In genomic region chr11:125627236-125627910, GRCh38 we compare ENCODE assay signal across 11 cellular contexts. TPM values are rescaled to one million over a fixed set of nuclear protein-coding genes. Genes with fewer than 3 reads are reported as not detected.
A peak's percentile ranks its signal among the peaks of the same experiment; 100 is the strongest.
DNase-seq lines count a peak whose midpoint lies in the region; ATAC-seq, FAIRE-seq and TF ChIP-seq lines count a peak whose summit lies in the region.
"Had no signal": no experiment of that assay in that cellular context is flagged by ENCODE, and none has a peak within 500 bp of the region (broad histone marks: within the 10 kb centered on the region; RNA-seq: fewer than 3 reads in every experiment).

No MANE protein-coding gene starts in this region.

- WGBS in trophoblast cell (ENCODE audit: extremely low coverage, insufficient coverage, insufficient read length) = 100% methylated on average over 1 of the region's 7 CpGs

- H2AK5ac ChIP-seq in trophoblast cell (ENCODE audit: low read length) = no peak overlapping the region

- peaks cover 17% of the 10 kb centered on the region for H3K4me1 Mint-ChIP-seq in activated CD4-positive, alpha-beta T cell treated with anti-CD3 and anti-CD28 coated beads for 36 hours

- H3K4me2 ChIP-seq in endothelial cell of umbilical vein (ENCODE audit: insufficient read depth, low read length) (peak overlapping the region; percentile 96), trophoblast cell (ENCODE audit: low read length) (peak overlapping the region; percentile 66)

- dilution Hi-C loops in endothelial cell of umbilical vein (cut with MboI; ENCODE audit: extremely low pct_ligation_motif_present, low sequenced_read_pairs) = no loop called here

- CTCF ChIA-PET in activated CD4-positive, alpha-beta T cell treated with anti-CD3 and anti-CD28 coated beads for 36 hours (lab: Charles Lee) = interaction anchor here (0.7 to 2.6 kb wide), 4 partner anchors 13 to 57 kb away, joined by 3 to 7 read pairs (median 3); no protein-coding TSS in a partner anchor
- CTCF ChIA-PET in Panc1 (lab: Charles Lee) (no interaction called here), endothelial cell of umbilical vein (lab: Charles Lee) (interaction anchor here (0.7 to 7.0 kb wide), 7 partner anchors 16 to 253 kb away, joined by 3 to 44 read pairs (median 3); no protein-coding TSS in a partner anchor)

- H3K36me3 Mint-ChIP-seq in activated CD4-positive, alpha-beta T cell treated with anti-CD3 and anti-CD28 coated beads for 36 hours (ENCODE audit: low read depth) = peaks cover 49% of the 10 kb centered on the region

- H3K4me3 ChIP-seq in Panc1 (ENCODE audit: low read depth in 2 of 2, low read length in 2 of 2) = peak overlapping the region; percentile 67 to 74
- H3K4me3 ChIP-seq in endothelial cell of umbilical vein (replicated peaks in 1 of 3; ENCODE audit: insufficient read depth in 1 of 3, low read depth in 1 of 3, low read length in 3 of 3) = peak overlapping the region; percentile 24 to 91 (median 60)
- H3K4me3 ChIP-seq in trophoblast cell (ENCODE audit: low read depth, low read length) = no peak overlapping the region
- no peak overlapping the region for H3K4me3 ChIP-seq in tibial artery

- H3K4me1 ChIP-seq in Panc1 (ENCODE audit: control insufficient read depth, insufficient read depth, low read length) (peaks cover 16% of the 10 kb centered on the region), endothelial cell of umbilical vein (ENCODE audit: control insufficient read depth, extremely low read depth, insufficient read depth, low read length) (peaks cover 18% of the 10 kb centered on the region), trophoblast cell (ENCODE audit: control insufficient read depth in 1 of 2, insufficient read depth in 2 of 2, low read length in 2 of 2) (peaks cover 0 to 3% of the 10 kb centered on the region in 2 experiments), tibial artery (peaks cover 0 to 40% (median 19%) of the 10 kb centered on the region in 4 donors)

- BruUV-seq in Panc1 (replicated peaks; lab: Mats Ljungman, UMichigan) (no TSS peak), endothelial cell of umbilical vein (replicated peaks; lab: Mats Ljungman, UMichigan) (no TSS peak)

- H3K27me3 ChIP-seq in Panc1 (ENCODE audit: control insufficient read depth, insufficient read depth, low read length) = no peaks in the 10 kb centered on the region
- H3K27me3 ChIP-seq in endothelial cell of umbilical vein (ENCODE audit: control insufficient read depth in 2 of 2, insufficient read depth in 2 of 2, low read length in 2 of 2) = no peaks in the 10 kb centered on the region
- H3K27me3 ChIP-seq in trophoblast cell (ENCODE audit: insufficient read depth, low read length) = no peaks in the 10 kb centered on the region
- no peaks in the 10 kb centered on the region for H3K27me3 ChIP-seq in tibial artery
- H3K27me3 ChIP-seq: colonic mucosa had no signal

- peaks cover 9% of the 10 kb centered on the region for H3K79me1 ChIP-seq in trophoblast cell (ENCODE audit: low read length)

- H3K36me3 ChIP-seq in Panc1 (ENCODE audit: control insufficient read depth, insufficient read depth, low read length) = peaks cover 22% of the 10 kb centered on the region
- peaks cover 0 to 6% of the 10 kb centered on the region in 2 experiments for H3K36me3 ChIP-seq in endothelial cell of umbilical vein (ENCODE audit: control insufficient read depth in 2 of 2, extremely low read depth in 1 of 2, insufficient read depth in 2 of 2, low read length in 2 of 2)
- H3K36me3 ChIP-seq in trophoblast cell (ENCODE audit: control insufficient read depth in 1 of 2, insufficient read depth in 2 of 2, low read length in 2 of 2) = peaks cover 9 to 12% of the 10 kb centered on the region in 2 experiments
- H3K36me3 ChIP-seq in tibial artery = no peaks in the 10 kb centered on the region
- H3K36me3 ChIP-seq: colonic mucosa had no signal

- POLR2A ChIA-PET in activated CD4-positive, alpha-beta T cell treated with anti-CD3 and anti-CD28 coated beads for 36 hours (lab: Charles Lee) = interaction anchor here (3.4 kb wide), 1 partner anchor 34 kb away, joined by 18 read pairs; the partner anchor contains the start of gene STT3A
- POLR2A ChIA-PET in Panc1 (lab: Charles Lee) (no interaction called here), endothelial cell of umbilical vein (lab: Charles Lee) (no interaction called here)

- no peak for TF ChIP-seq POLR2A in endothelial cell of umbilical vein (IDR thresholded peaks at IDR 0.05; ENCODE audit: low read depth, low read length)

- H3K9me3 Mint-ChIP-seq in activated CD4-positive, alpha-beta T cell treated with anti-CD3 and anti-CD28 coated beads for 36 hours (ENCODE audit: low read depth) = no peaks in the 10 kb centered on the region

- H3K23ac ChIP-seq in trophoblast cell (ENCODE audit: low read length) = no peak overlapping the region

- H3K9ac ChIP-seq in endothelial cell of umbilical vein (replicated peaks; ENCODE audit: extremely low read depth, insufficient read depth, low read length) (peak overlapping the region; percentile 64), trophoblast cell (ENCODE audit: low read length) (no peak overlapping the region)

- H3K14ac ChIP-seq in trophoblast cell (ENCODE audit: low read length) = no peak overlapping the region

- no peak overlapping the region for H3K4ac ChIP-seq in trophoblast cell (ENCODE audit: low read depth, low read length)

- intact Hi-C loops in activated CD4-positive, alpha-beta T cell treated with anti-CD3 and anti-CD28 coated beads for 36 hours (cut with DNase I, micrococcal nuclease) = loop anchor here (2.0 to 10.0 kb wide), 4 partner anchors 247 to 955 kb away; partner anchors contain the start of genes CCDC15 (in 1 of the 2), FOXRED1 (in 1 of the 2), SIAE (in 1 of the 2) and SPA17 (in 1 of the 2)
- intact Hi-C loops in Panc1 (cut with micrococcal nuclease; ENCODE audit: unreplicated experiment) (loop anchor here (5.0 kb wide), 1 partner anchor 245 kb away; no protein-coding TSS in a partner anchor), endothelial cell of umbilical vein (cut with micrococcal nuclease) (loop anchor here (5.0 kb wide), 1 partner anchor 130 kb away; the partner anchor contains the start of gene FEZ1), tibial artery (cut with DNase I; ENCODE audit: low total_unique reads) (loop anchor here (10.0 kb wide), 1 partner anchor 863 kb away; the partner anchor contains the start of gene ESAM)

- FAIRE-seq in endothelial cell of umbilical vein (lab: Jason Lieb, UNC) = no peak

- no peaks in the 10 kb centered on the region for H3K27me3 Mint-ChIP-seq in activated CD4-positive, alpha-beta T cell treated with anti-CD3 and anti-CD28 coated beads for 36 hours

- DNase-seq in activated CD4-positive, alpha-beta T cell treated with anti-CD3 and anti-CD28 coated beads for 36 hours = no peak
- no peak for DNase-seq in activated CD4-positive, alpha-beta T cell treated with anti-CD3 and anti-CD28 coated beads for 4 hours
- DNase-seq in Panc1 (ENCODE audit: low read depth, low spot score) (no peak), endothelial cell of umbilical vein (ENCODE audit: low read depth, low spot score) (peak; percentile 45), trophoblast cell (no peak), SK-N-DZ (ENCODE audit: low spot score) (no peak), tibial artery (no peak)
- DNase-seq: AML-193, colonic mucosa had no signal

- no peak overlapping the region for H2BK5ac ChIP-seq in trophoblast cell (ENCODE audit: low read depth, low read length, poor library complexity)

- H4K12ac ChIP-seq in trophoblast cell (ENCODE audit: low read depth, low read length) = no peak overlapping the region

- H2AFZ ChIP-seq in endothelial cell of umbilical vein (ENCODE audit: low read depth, low read length) (peak overlapping the region; percentile 24), trophoblast cell (ENCODE audit: insufficient read depth, low read length, poor library complexity) (no peak overlapping the region)

- H3K9me1 ChIP-seq in endothelial cell of umbilical vein (replicated peaks; ENCODE audit: control insufficient read depth, extremely low read depth, insufficient read depth, low read length) = no peaks in the 10 kb centered on the region

- H3K27ac Mint-ChIP-seq in activated CD4-positive, alpha-beta T cell treated with anti-CD3 and anti-CD28 coated beads for 36 hours = peak overlapping the region; percentile 58

- no peak for ATAC-seq in activated CD4-positive, alpha-beta T cell treated with anti-CD3 and anti-CD28 coated beads for 36 hours
- ATAC-seq in Panc1 (no peak), GM21526 (IDR thresholded peaks at IDR 0.05; ENCODE audit: low FRiP score, unreplicated experiment) (no peak)

- H3K9me3 ChIP-seq in Panc1 (ENCODE audit: control insufficient read depth, insufficient read depth, low read depth, low read length) (no peaks in the 10 kb centered on the region), endothelial cell of umbilical vein (replicated peaks; ENCODE audit: control insufficient read depth, insufficient read depth, low read length) (no peaks in the 10 kb centered on the region), trophoblast cell (ENCODE audit: insufficient read depth, low read depth, low read length) (no peaks in the 10 kb centered on the region), tibial artery (no peaks in the 10 kb centered on the region)
- H3K9me3 ChIP-seq: colonic mucosa had no signal

- H4K20me1 ChIP-seq in endothelial cell of umbilical vein (replicated peaks; ENCODE audit: control insufficient read depth, extremely low read depth, insufficient read depth, low read length) = no peaks in the 10 kb centered on the region

- in situ Hi-C loops in Panc1 (cut with HindIII; ENCODE audit: low pct_unique_long_range_greater_than_20kb, low sequenced_read_pairs) = no loop called here

- H3K27ac ChIP-seq in Panc1 (ENCODE audit: low read length) = peak overlapping the region; percentile 87
- peak overlapping the region; percentile 49 for H3K27ac ChIP-seq in endothelial cell of umbilical vein (ENCODE audit: insufficient read depth, low read depth, low read length)
- H3K27ac ChIP-seq in trophoblast cell (ENCODE audit: low read depth, low read length) = no peak overlapping the region
- peak overlapping the region in 1 of 2 donors; percentile 92 for H3K27ac ChIP-seq in tibial artery

- no peak for TF ChIP-seq CTCF in Panc1 (IDR thresholded peaks at IDR 0.05)
- TF ChIP-seq CTCF in endothelial cell of umbilical vein (IDR thresholded peaks at IDR 0.05; ENCODE audit: extremely low read depth in 1 of 2, insufficient read depth in 1 of 2, low read depth in 1 of 2, low read length in 2 of 2) = no peak
- no peak for TF ChIP-seq CTCF in tibial artery (IDR thresholded peaks at IDR 0.05)

- no peak overlapping the region for H4K91ac ChIP-seq in trophoblast cell (ENCODE audit: low read depth, low read length)

- no peak overlapping the region for H2BK12ac ChIP-seq in trophoblast cell (ENCODE audit: low read length)

- H3K18ac ChIP-seq in trophoblast cell (ENCODE audit: low read length) = no peak overlapping the region

- H4K8ac ChIP-seq in trophoblast cell (ENCODE audit: low read depth, low read length) = no peak overlapping the region

- no peak overlapping the region for H2BK120ac ChIP-seq in trophoblast cell (ENCODE audit: insufficient read depth, low read length, poor library complexity)

- H3K79me2 ChIP-seq in endothelial cell of umbilical vein (ENCODE audit: control insufficient read depth, insufficient read depth, low read length) (peaks cover 15% of the 10 kb centered on the region), trophoblast cell (ENCODE audit: control insufficient read depth, insufficient read depth, low read length, poor library complexity) (peaks cover 4% of the 10 kb centered on the region)

- H3K4me3 Mint-ChIP-seq in activated CD4-positive, alpha-beta T cell treated with anti-CD3 and anti-CD28 coated beads for 36 hours = peak overlapping the region; percentile 88

RNA-seq across cellular contexts. Expression of gene CHEK1, which starts 2.4 kb away (rescaled TPM):
- 100 to 1,000 TPM; 132 to 160 TPM for total RNA-seq in activated CD4-positive, alpha-beta T cell treated with anti-CD3 and anti-CD28 coated beads for 36 hours
- 71.6 TPM for total RNA-seq in Panc1 (2021; ENCODE audit: unreplicated experiment)
- polyA plus RNA-seq in Panc1 (2012; ENCODE audit: insufficient read length) = 30.4 TPM
- 55.6 and 66.1 TPM in 2 replicates for total RNA-seq in endothelial cell of umbilical vein
- polyA plus RNA-seq in endothelial cell of umbilical vein = 11.8 and 15.0 TPM in 2 replicates
- polyA plus RNA-seq in endothelial cell of umbilical vein (2011; cell fraction: cytosol; rRNA removed) = 22.5 and 26.7 TPM in 2 replicates
- 23.5 and 38.8 TPM in 2 replicates for polyA plus RNA-seq in endothelial cell of umbilical vein (2011; cell fraction: nucleus; rRNA removed)
- 34.3 and 57.9 TPM in 2 replicates for polyA plus RNA-seq in endothelial cell of umbilical vein (2012)
- polyA minus RNA-seq in endothelial cell of umbilical vein = 23.3 and 25.5 TPM in 2 replicates
- 19.6 TPM for polyA minus RNA-seq in endothelial cell of umbilical vein (2011; cell fraction: cytosol; rRNA and poly(A)+ RNA removed)
- polyA minus RNA-seq in endothelial cell of umbilical vein (2011; cell fraction: nucleus; rRNA and poly(A)+ RNA removed) = 38.6 and 58.6 TPM in 2 replicates
- polyA plus RNA-seq in trophoblast cell (2013) = 22.8 and 24.8 TPM in 2 replicates
- 47.4 and 54.5 TPM in 2 replicates for polyA plus RNA-seq in SK-N-DZ (2014; cell fraction: cytosol; rRNA removed)
- polyA plus RNA-seq in SK-N-DZ (2014; cell fraction: nucleus; rRNA removed) = 33.8 and 34.5 TPM in 2 replicates

RNA-seq across cellular contexts. Expression of gene STT3A, which starts 34.7 kb away (rescaled TPM):
- total RNA-seq in activated CD4-positive, alpha-beta T cell treated with anti-CD3 and anti-CD28 coated beads for 36 hours = 100 to 1,000 TPM; 127 to 128 TPM
- 229 TPM for total RNA-seq in Panc1 (2021; ENCODE audit: unreplicated experiment)
- 181 TPM for polyA plus RNA-seq in Panc1 (2012; ENCODE audit: insufficient read length)
- 216 and 236 TPM in 2 replicates for total RNA-seq in endothelial cell of umbilical vein
- polyA plus RNA-seq in endothelial cell of umbilical vein = 316 and 362 TPM in 2 replicates
- 155 and 204 TPM in 2 replicates for polyA plus RNA-seq in endothelial cell of umbilical vein (2011; cell fraction: cytosol; rRNA removed)
- polyA plus RNA-seq in endothelial cell of umbilical vein (2011; cell fraction: nucleus; rRNA removed) = 173 and 181 TPM in 2 replicates
- 237 and 256 TPM in 2 replicates for polyA plus RNA-seq in endothelial cell of umbilical vein (2012)
- polyA minus RNA-seq in endothelial cell of umbilical vein = 1,347 and 1,527 TPM in 2 replicates
- 124 TPM for polyA minus RNA-seq in endothelial cell of umbilical vein (2011; cell fraction: cytosol; rRNA and poly(A)+ RNA removed)
- polyA minus RNA-seq in endothelial cell of umbilical vein (2011; cell fraction: nucleus; rRNA and poly(A)+ RNA removed) = 241 and 437 TPM in 2 replicates
- polyA plus RNA-seq in trophoblast cell (2013) = 298 and 323 TPM in 2 replicates
- 33.3 and 41.1 TPM in 2 replicates for polyA plus RNA-seq in SK-N-DZ (2014; cell fraction: cytosol; rRNA removed)
- 33.9 and 36.9 TPM in 2 replicates for polyA plus RNA-seq in SK-N-DZ (2014; cell fraction: nucleus; rRNA removed)

RNA-seq across cellular contexts. Expression of gene ACRV1, which starts 53.3 kb away (rescaled TPM):
- total RNA-seq in activated CD4-positive, alpha-beta T cell treated with anti-CD3 and anti-CD28 coated beads for 36 hours = not detected
- total RNA-seq in Panc1 (2021; ENCODE audit: unreplicated experiment) (0.26 TPM), endothelial cell of umbilical vein (not detected in 2 replicates)
- 0.24 TPM for polyA plus RNA-seq in Panc1 (2012; ENCODE audit: insufficient read length)
- not detected in 2 replicates for polyA plus RNA-seq in endothelial cell of umbilical vein
- polyA plus RNA-seq in endothelial cell of umbilical vein (2011; cell fraction: cytosol; rRNA removed) = 0.07 TPM in 1 of 2 replicates, not detected in the other
- 0.07 and 0.14 TPM in 2 replicates for polyA plus RNA-seq in endothelial cell of umbilical vein (2011; cell fraction: nucleus; rRNA removed)
- 0.20 and 0.67 TPM in 2 replicates for polyA plus RNA-seq in endothelial cell of umbilical vein (2012)
- polyA minus RNA-seq in endothelial cell of umbilical vein = not detected in 2 replicates
- not detected for polyA minus RNA-seq in endothelial cell of umbilical vein (2011; cell fraction: cytosol; rRNA and poly(A)+ RNA removed)
- polyA minus RNA-seq in endothelial cell of umbilical vein (2011; cell fraction: nucleus; rRNA and poly(A)+ RNA removed) = not detected in 2 replicates
- polyA plus RNA-seq in trophoblast cell (2013) = 0.24 and 0.30 TPM in 2 replicates
- polyA plus RNA-seq in SK-N-DZ (2014; cell fraction: cytosol; rRNA removed) = 0.06 TPM in 1 of 2 replicates, not detected in the other
- not detected in 2 replicates for polyA plus RNA-seq in SK-N-DZ (2014; cell fraction: nucleus; rRNA removed)
- total RNA-seq: colonic mucosa, posterior vena cava had no signal

RNA-seq across cellular contexts. Expression of gene EI24, which starts 58.1 kb away (rescaled TPM):
- total RNA-seq in activated CD4-positive, alpha-beta T cell treated with anti-CD3 and anti-CD28 coated beads for 36 hours = 10 to 100 TPM; 36.3 to 36.6 TPM
- 193 TPM for total RNA-seq in Panc1 (2021; ENCODE audit: unreplicated experiment)
- 124 TPM for polyA plus RNA-seq in Panc1 (2012; ENCODE audit: insufficient read length)
- 115 and 119 TPM in 2 replicates for total RNA-seq in endothelial cell of umbilical vein
- polyA plus RNA-seq in endothelial cell of umbilical vein = 175 and 192 TPM in 2 replicates
- polyA plus RNA-seq in endothelial cell of umbilical vein (2011; cell fraction: cytosol; rRNA removed) = 111 and 122 TPM in 2 replicates
- 39.6 and 49.7 TPM in 2 replicates for polyA plus RNA-seq in endothelial cell of umbilical vein (2011; cell fraction: nucleus; rRNA removed)
- 116 and 160 TPM in 2 replicates for polyA plus RNA-seq in endothelial cell of umbilical vein (2012)
- 156 and 172 TPM in 2 replicates for polyA minus RNA-seq in endothelial cell of umbilical vein
- polyA minus RNA-seq in endothelial cell of umbilical vein (2011; cell fraction: cytosol; rRNA and poly(A)+ RNA removed) = 34.1 TPM
- polyA minus RNA-seq in endothelial cell of umbilical vein (2011; cell fraction: nucleus; rRNA and poly(A)+ RNA removed) = 19.0 and 32.2 TPM in 2 replicates
- polyA plus RNA-seq in trophoblast cell (2013) = 122 and 131 TPM in 2 replicates
- polyA plus RNA-seq in SK-N-DZ (2014; cell fraction: cytosol; rRNA removed) = 47.2 and 57.0 TPM in 2 replicates
- polyA plus RNA-seq in SK-N-DZ (2014; cell fraction: nucleus; rRNA removed) = 22.6 and 29.4 TPM in 2 replicates

Comparison
In these comparisons a context has a peak if more than half of its experiments do, and no peak if none do; other contexts are left out.
1. H3K4me3 ChIP-seq: peak in Panc1 (2 of 2) and endothelial cell of umbilical vein (3 of 3); none in trophoblast cell (single experiment) and tibial artery (0 of 2).